In genomic region chr2:181684454-181685149, GRCh38 we compare ENCODE assay signal across 16 cellular contexts. TPM values are rescaled to one million over a fixed set of nuclear protein-coding genes. Genes with fewer than 3 reads are reported as not detected.
DNase-seq lines count a peak whose midpoint lies in the region; FAIRE-seq and TF ChIP-seq lines count a peak whose summit lies in the region.
"Had no signal": no experiment of that assay in that cellular context is flagged by ENCODE, and none has a peak within 500 bp of the region (broad histone marks: within the 10 kb centered on the region; RNA-seq: fewer than 3 reads in every experiment).

No MANE protein-coding gene starts in this region.

- H2AFZ ChIP-seq in endothelial cell of umbilical vein (ENCODE audit: low read depth, low read length): no peak overlapping the region

- H3K27me3 Mint-ChIP-seq in activated CD4-positive, alpha-beta T cell treated with anti-CD3 and anti-CD28 coated beads, Interleukin-2, amount 10 ng/mL, durations not matched to agents 7 days and 5 days: peaks cover 82% of the 10 kb centered on the region

- POLR2A ChIA-PET in activated CD4-positive, alpha-beta T cell treated with anti-CD3 and anti-CD28 coated beads, Interleukin-2, amount 10 ng/mL, durations not matched to agents 7 days and 5 days (lab: Charles Lee): no interaction called here
- POLR2A ChIA-PET in endothelial cell of umbilical vein (lab: Charles Lee): no interaction called here

- no peaks in the 10 kb centered on the region for H3K9me3 ChIP-seq in HUES64 (ENCODE audit: insufficient read depth, low read depth, low read length)
- no peaks in the 10 kb centered on the region for H3K9me3 ChIP-seq in endothelial cell of umbilical vein (replicated peaks; ENCODE audit: control insufficient read depth, insufficient read depth, low read length)

- intact Hi-C loops in endothelial cell of umbilical vein (cut with micrococcal nuclease): no loop called here
- intact Hi-C loops in posterior vena cava (cut with DNase I): no loop called here

- no TSS peak for BruUV-seq in endothelial cell of umbilical vein (replicated peaks; lab: Mats Ljungman, UMichigan)

- H3K27ac ChIP-seq in HUES64 (ENCODE audit: low read depth, low read length) (no peak overlapping the region), endothelial cell of umbilical vein (ENCODE audit: insufficient read depth, low read depth, low read length) (no peak overlapping the region)

- H3K4me1 Mint-ChIP-seq in activated CD4-positive, alpha-beta T cell treated with anti-CD3 and anti-CD28 coated beads, Interleukin-2, amount 10 ng/mL, durations not matched to agents 7 days and 5 days: peaks cover 34% of the 10 kb centered on the region

- no peak for TF ChIP-seq POLR2A in endothelial cell of umbilical vein (IDR thresholded peaks at IDR 0.05; ENCODE audit: low read depth, low read length)

- H3K27me3 ChIP-seq in HUES64 (ENCODE audit: insufficient read depth, low read length) (peaks cover 100% of the 10 kb centered on the region), endothelial cell of umbilical vein (ENCODE audit: control insufficient read depth in 2 of 2, insufficient read depth in 2 of 2, low read length in 2 of 2) (peaks cover 55 to 78% of the 10 kb centered on the region in 2 experiments)

- no peaks in the 10 kb centered on the region for H3K36me3 ChIP-seq in HUES64 (ENCODE audit: insufficient read depth, low read length)
- H3K36me3 ChIP-seq in endothelial cell of umbilical vein (ENCODE audit: control insufficient read depth in 2 of 2, extremely low read depth in 1 of 2, insufficient read depth in 2 of 2, low read length in 2 of 2): no peaks in the 10 kb centered on the region

- dilution Hi-C loops in endothelial cell of umbilical vein (cut with MboI; ENCODE audit: extremely low pct_ligation_motif_present, low sequenced_read_pairs): no loop called here

- H3K79me2 ChIP-seq in endothelial cell of umbilical vein (ENCODE audit: control insufficient read depth, insufficient read depth, low read length): no peaks in the 10 kb centered on the region

- no peak for DNase-seq in activated CD4-positive, alpha-beta T cell treated with anti-CD3 and anti-CD28 coated beads, Interleukin-2, amount 10 ng/mL, durations not matched to agents 7 days and 5 days
- no peak for DNase-seq in activated CD4-positive, alpha-beta T cell treated with anti-CD3 and anti-CD28 coated beads, Interleukin-2, amount 50 U/mL, for 48 hours
- DNase-seq in endothelial cell of umbilical vein (ENCODE audit: low read depth, low spot score) (no peak), posterior vena cava (ENCODE audit: low spot score) (peak; percentile 42), DMS 273 treated with DMSO at 0.1 percent for 48 hours (lab: John Stamatoyannopoulos, UW) (no peak), GM20000 (ENCODE audit: low spot score) (no peak), NCI-H1092 (lab: John Stamatoyannopoulos, UW) (no peak)
- DNase-seq: activated CD4-positive, alpha-beta memory T cell treated with anti-CD3 and anti-CD28 coated beads for 36 hours; anterior cingulate cortex; COR-L47; kidney glomerular epithelial cell; SHP77 treated with DMSO at 0.1 percent for 48 hours; T1000 had no signal

- no peak for FAIRE-seq in endothelial cell of umbilical vein (lab: Jason Lieb, UNC)

- peaks cover 10% of the 10 kb centered on the region for H3K9me3 Mint-ChIP-seq in activated CD4-positive, alpha-beta T cell treated with anti-CD3 and anti-CD28 coated beads, Interleukin-2, amount 10 ng/mL, durations not matched to agents 7 days and 5 days
- H3K9me3 Mint-ChIP-seq: activated CD4-positive, alpha-beta memory T cell treated with anti-CD3 and anti-CD28 coated beads for 36 hours had no signal

- H3K4me3 Mint-ChIP-seq in activated CD4-positive, alpha-beta T cell treated with anti-CD3 and anti-CD28 coated beads, Interleukin-2, amount 10 ng/mL, durations not matched to agents 7 days and 5 days: no peak overlapping the region
- H3K4me3 Mint-ChIP-seq: activated CD4-positive, alpha-beta memory T cell treated with anti-CD3 and anti-CD28 coated beads for 36 hours had no signal

- H3K9ac ChIP-seq in HUES64 (ENCODE audit: low read depth, low read length) (no peak overlapping the region), endothelial cell of umbilical vein (replicated peaks; ENCODE audit: extremely low read depth, insufficient read depth, low read length) (no peak overlapping the region)

- H4K20me1 ChIP-seq in endothelial cell of umbilical vein (replicated peaks; ENCODE audit: control insufficient read depth, extremely low read depth, insufficient read depth, low read length): no peaks in the 10 kb centered on the region

- H3K4me1 ChIP-seq in HUES64 (ENCODE audit: insufficient read depth, low read length) (peaks cover 17% of the 10 kb centered on the region), endothelial cell of umbilical vein (ENCODE audit: control insufficient read depth, extremely low read depth, insufficient read depth, low read length) (no peaks in the 10 kb centered on the region)

- peak overlapping the region; percentile 0 for H3K27ac Mint-ChIP-seq in activated CD4-positive, alpha-beta T cell treated with anti-CD3 and anti-CD28 coated beads, Interleukin-2, amount 10 ng/mL, durations not matched to agents 7 days and 5 days
- H3K27ac Mint-ChIP-seq: activated CD4-positive, alpha-beta memory T cell treated with anti-CD3 and anti-CD28 coated beads for 36 hours had no signal

- H3K9me1 ChIP-seq in endothelial cell of umbilical vein (replicated peaks; ENCODE audit: control insufficient read depth, extremely low read depth, insufficient read depth, low read length): no peaks in the 10 kb centered on the region

- H3K4me2 ChIP-seq in endothelial cell of umbilical vein (ENCODE audit: insufficient read depth, low read length): no peak overlapping the region

- 15% methylated on average over 24 of the region's 26 CpGs for WGBS in HUES64

- peak overlapping the region; percentile 45 for H3K4me3 ChIP-seq in HUES64 (ENCODE audit: low read length)
- H3K4me3 ChIP-seq in endothelial cell of umbilical vein (replicated peaks in 1 of 3; ENCODE audit: insufficient read depth in 1 of 3, low read depth in 1 of 3, low read length in 3 of 3): no peak overlapping the region

- H3K36me3 Mint-ChIP-seq in activated CD4-positive, alpha-beta T cell treated with anti-CD3 and anti-CD28 coated beads, Interleukin-2, amount 10 ng/mL, durations not matched to agents 7 days and 5 days (ENCODE audit: low read depth): peaks cover 11% of the 10 kb centered on the region
- H3K36me3 Mint-ChIP-seq: activated CD4-positive, alpha-beta memory T cell treated with anti-CD3 and anti-CD28 coated beads for 36 hours had no signal

- no peak for TF ChIP-seq CTCF in endothelial cell of umbilical vein (IDR thresholded peaks at IDR 0.05; ENCODE audit: extremely low read depth in 1 of 2, insufficient read depth in 1 of 2, low read depth in 1 of 2, low read length in 2 of 2)
- no peak for TF ChIP-seq CTCF in GM20000 (IDR thresholded peaks at IDR 0.05; ENCODE audit: extremely low read depth, missing control alignments)

- CTCF ChIA-PET in activated CD4-positive, alpha-beta T cell treated with anti-CD3 and anti-CD28 coated beads, Interleukin-2, amount 10 ng/mL, durations not matched to agents 7 days and 5 days (lab: Charles Lee): no interaction called here
- CTCF ChIA-PET in endothelial cell of umbilical vein (lab: Charles Lee): no interaction called here

TF ChIP-seq in endothelial cell of umbilical vein, 7 proteins besides CTCF, POLR2A, EP300 and RAD21:
- TF ChIP-seq EZH2 (IDR thresholded peaks at IDR 0.05; ENCODE audit: borderline replicate concordance, low read depth, low read length, severe bottlenecking) (peak; percentile 24), MYC (IDR thresholded peaks at IDR 0.05; ENCODE audit: low read depth, low read length) (no peak), POLR2AphosphoS5 (IDR thresholded peaks at IDR 0.05; ENCODE audit: insufficient read depth, low read depth, low read length) (no peak), MAX (IDR thresholded peaks at IDR 0.05; ENCODE audit: insufficient read depth, insufficient read length) (no peak)

RNA-seq across cellular contexts. Expression of gene NEUROD1, which starts 4.3 kb away (rescaled TPM):
- not detected for total RNA-seq in activated CD4-positive, alpha-beta T cell treated with anti-CD3 and anti-CD28 coated beads, Interleukin-2, amount 10 ng/mL, durations not matched to agents 7 days and 5 days
- polyA plus RNA-seq in HUES64 (2013, experiment 1 of 2): not detected
- not detected for polyA plus RNA-seq in HUES64 (2013, experiment 2 of 2)
- not detected in 2 replicates for total RNA-seq in endothelial cell of umbilical vein
- polyA plus RNA-seq in endothelial cell of umbilical vein: not detected in 2 replicates
- polyA plus RNA-seq in endothelial cell of umbilical vein (2011; cell fraction: cytosol; rRNA removed): not detected in 2 replicates
- polyA plus RNA-seq in endothelial cell of umbilical vein (2011; cell fraction: nucleus; rRNA removed): not detected in 2 replicates
- polyA plus RNA-seq in endothelial cell of umbilical vein (2012): not detected in 2 replicates
- not detected in 2 replicates for polyA minus RNA-seq in endothelial cell of umbilical vein
- polyA minus RNA-seq in endothelial cell of umbilical vein (2011; cell fraction: cytosol; rRNA and poly(A)+ RNA removed): not detected
- polyA minus RNA-seq in endothelial cell of umbilical vein (2011; cell fraction: nucleus; rRNA and poly(A)+ RNA removed): not detected in 2 replicates
- total RNA-seq in posterior vena cava: not detected
- total RNA-seq: activated CD4-positive, alpha-beta memory T cell treated with anti-CD3 and anti-CD28 coated beads for 36 hours had no signal
- polyA plus RNA-seq: AG04450, esophagus had no signal

RNA-seq across cellular contexts. Expression of gene CERKL, which starts 27.7 kb away (rescaled TPM):
- total RNA-seq in activated CD4-positive, alpha-beta T cell treated with anti-CD3 and anti-CD28 coated beads, Interleukin-2, amount 10 ng/mL, durations not matched to agents 7 days and 5 days: not detected
- not detected for polyA plus RNA-seq in HUES64 (2013, experiment 1 of 2)
- not detected for polyA plus RNA-seq in HUES64 (2013, experiment 2 of 2)
- total RNA-seq in endothelial cell of umbilical vein: not detected in 2 replicates
- not detected in 2 replicates for polyA plus RNA-seq in endothelial cell of umbilical vein
- polyA plus RNA-seq in endothelial cell of umbilical vein (2011; cell fraction: cytosol; rRNA removed): not detected in 2 replicates
- not detected in 2 replicates for polyA plus RNA-seq in endothelial cell of umbilical vein (2011; cell fraction: nucleus; rRNA removed)
- polyA plus RNA-seq in endothelial cell of umbilical vein (2012): 1.9 TPM in 2 replicates
- not detected in 2 replicates for polyA minus RNA-seq in endothelial cell of umbilical vein
- polyA minus RNA-seq in endothelial cell of umbilical vein (2011; cell fraction: cytosol; rRNA and poly(A)+ RNA removed): not detected
- not detected in 2 replicates for polyA minus RNA-seq in endothelial cell of umbilical vein (2011; cell fraction: nucleus; rRNA and poly(A)+ RNA removed)
- total RNA-seq in posterior vena cava: not detected
- total RNA-seq: activated CD4-positive, alpha-beta memory T cell treated with anti-CD3 and anti-CD28 coated beads for 36 hours had no signal
